Comparison of ENCODE assay signal across 2 cellular contexts in the genomic region with DNA sequence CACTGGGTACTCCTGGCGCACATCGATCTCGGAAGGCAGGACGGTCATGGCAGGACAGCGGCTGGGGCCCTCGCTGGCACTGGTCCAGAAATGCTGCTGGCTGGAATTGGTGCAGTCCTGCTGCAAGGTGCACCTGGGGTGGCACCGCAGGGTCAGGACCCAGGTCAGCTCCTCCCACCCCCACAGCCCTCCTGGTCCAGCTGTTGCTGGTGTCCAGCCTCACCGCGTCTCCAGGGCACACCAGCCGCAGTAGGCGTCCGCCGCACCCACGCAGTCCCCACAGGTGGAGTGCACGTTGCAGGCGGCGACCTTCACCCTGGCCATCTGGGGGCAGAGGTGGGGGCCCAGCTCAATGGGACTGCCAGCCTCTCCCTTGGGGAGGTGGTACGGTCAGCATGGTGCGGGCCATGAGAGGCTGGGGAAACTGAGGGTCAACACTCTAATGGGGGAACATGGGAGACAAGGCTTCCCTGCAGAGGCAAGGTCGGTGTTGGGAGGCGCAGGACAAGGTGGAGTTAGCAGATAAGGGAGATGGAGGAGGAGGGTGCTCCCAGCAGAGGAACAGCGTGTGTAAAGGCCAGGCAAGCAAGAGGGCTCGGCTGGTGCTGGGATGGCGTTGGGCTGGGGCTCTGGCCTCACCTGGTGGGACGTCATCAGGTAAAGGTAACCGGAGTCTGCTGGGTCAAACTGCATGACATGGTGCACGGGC.
A peak's percentile ranks its signal among the peaks of the same experiment; 100 is the strongest.
TF ChIP-seq lines count a peak whose summit lies in the region.

No MANE protein-coding gene starts in this region.

TF ChIP-seq in Ishikawa, 13 proteins besides CTCF, POLR2A, EP300 and RAD21:
- TF ChIP-seq TAF1 (IDR thresholded peaks at IDR 0.05; ENCODE audit: low read depth), result no peak
- TF ChIP-seq USF1 (IDR thresholded peaks at IDR 0.05), result no peak
- TF ChIP-seq REST (IDR thresholded peaks at IDR 0.05; ENCODE audit: low read depth), result peak; percentile 59
- no peak for TF ChIP-seq TCF12 (IDR thresholded peaks at IDR 0.05; ENCODE audit: low read depth)

TF ChIP-seq in K562, 482 proteins besides CTCF, POLR2A, EP300 and RAD21:
- TF ChIP-seq NCOA6 (IDR thresholded peaks at IDR 0.05) (no peak), SMARCE1 (IDR thresholded peaks at IDR 0.05) (0 out of 2 replicates have a peak, but pooled peaks have one; percentile 39), TAL1 (IDR thresholded peaks at IDR 0.05) (peak; percentile 78), KLF13 (tag; IDR thresholded peaks at IDR 0.05; ENCODE audit: borderline replicate concordance, low read depth) (no peak), CXXC5 (CRISPR knock-in tag; IDR thresholded peaks at IDR 0.05) (peak; percentile 46), ARID1B (IDR thresholded peaks at IDR 0.05) (peak; percentile 91), DPF2 (IDR thresholded peaks at IDR 0.05) (peak; percentile 78), SMARCA4 (IDR thresholded peaks at IDR 0.05) (peak; percentile 56), NCOR1 (IDR thresholded peaks at IDR 0.05) (peak; percentile 47; the same call in 1 of the 2 replicates), ZNF347 (CRISPR knock-in tag; IDR thresholded peaks at IDR 0.05; ENCODE audit: low read depth) (no peak), CBFA2T3 (IDR thresholded peaks at IDR 0.05) (peak; percentile 86), ZBTB43 (CRISPR knock-in tag; IDR thresholded peaks at IDR 0.05) (no peak), ZBTB2 (IDR thresholded peaks at IDR 0.05) (peak; percentile 32; the same call in 1 of the 2 replicates), MAX (CRISPR knock-in tag; IDR thresholded peaks at IDR 0.05) (peak; percentile 52), HDAC1 (IDR thresholded peaks at IDR 0.05) (0 out of 4 replicates have a peak, but pooled peaks of 1 of the 2 experiments have one; percentile 42), PYGO2 (tag; IDR thresholded peaks at IDR 0.05) (no peak), ZBTB33 (CRISPR knock-in tag; IDR thresholded peaks at IDR 0.05) (peak; percentile 93), GTF2E2 (tag; IDR thresholded peaks at IDR 0.05) (no peak), RCOR1 (IDR thresholded peaks at IDR 0.05; ENCODE audit: borderline replicate concordance in 1 of 2, low read depth in 2 of 2, low read length in 2 of 2) (0 out of 4 replicates have a peak, but pooled peaks of 1 of the 2 experiments have one; percentile 46), TEAD4 (IDR thresholded peaks at IDR 0.05; ENCODE audit: low read length) (peak; percentile 47; the same call in 1 of the 2 replicates), TEAD4 (CRISPR knock-in tag; IDR thresholded peaks at IDR 0.05; ENCODE audit: borderline replicate concordance) (no peak), ZNF263 (CRISPR knock-in tag; IDR thresholded peaks at IDR 0.05; ENCODE audit: borderline replicate concordance) (peak; percentile 97), ATF7 (IDR thresholded peaks at IDR 0.05) (no peak), MTA2 (IDR thresholded peaks at IDR 0.05; ENCODE audit: low read depth) (peak; percentile 72), TRIM24 (IDR thresholded peaks at IDR 0.05) (0 out of 4 replicates have a peak, but pooled peaks of 1 of the 2 experiments have one; percentile 57), EHMT2 (IDR thresholded peaks at IDR 0.05) (peak; percentile 85), TCF3 (CRISPR knock-in tag; IDR thresholded peaks at IDR 0.05) (peak; percentile 91), CTBP1 (IDR thresholded peaks at IDR 0.05; ENCODE audit: borderline replicate concordance) (peak; percentile 32; the same call in 1 of the 2 replicates), MTA3 (IDR thresholded peaks at IDR 0.05; ENCODE audit: borderline replicate concordance) (no peak), EGR1 (conservative IDR thresholded peaks at IDR 0.05) (peak; percentile 66), CBFA2T2 (conservative IDR thresholded peaks at IDR 0.05) (peak; percentile 60), CGGBP1 (CRISPR knock-in tag; IDR thresholded peaks at IDR 0.05) (no peak), NFIC (IDR thresholded peaks at IDR 0.05) (peak; percentile 89), NRF1 (conservative IDR thresholded peaks at IDR 0.05 in 1 of 2, IDR thresholded peaks at IDR 0.05 in 1 of 2) (0 out of 4 replicates have a peak, but pooled peaks of 1 of the 2 experiments have one; percentile 17), ZFP36 (IDR thresholded peaks at IDR 0.05; ENCODE audit: low read depth, low read length, partially characterized antibody) (peak; percentile 85), GATA2 (CRISPR knock-in tag; IDR thresholded peaks at IDR 0.05) (peak; percentile 47; the same call in 1 of the 2 replicates), GABPA (tag; conservative IDR thresholded peaks at IDR 0.05; ENCODE audit: low read depth) (no peak)
- TF ChIP-seq, protein P1, sequence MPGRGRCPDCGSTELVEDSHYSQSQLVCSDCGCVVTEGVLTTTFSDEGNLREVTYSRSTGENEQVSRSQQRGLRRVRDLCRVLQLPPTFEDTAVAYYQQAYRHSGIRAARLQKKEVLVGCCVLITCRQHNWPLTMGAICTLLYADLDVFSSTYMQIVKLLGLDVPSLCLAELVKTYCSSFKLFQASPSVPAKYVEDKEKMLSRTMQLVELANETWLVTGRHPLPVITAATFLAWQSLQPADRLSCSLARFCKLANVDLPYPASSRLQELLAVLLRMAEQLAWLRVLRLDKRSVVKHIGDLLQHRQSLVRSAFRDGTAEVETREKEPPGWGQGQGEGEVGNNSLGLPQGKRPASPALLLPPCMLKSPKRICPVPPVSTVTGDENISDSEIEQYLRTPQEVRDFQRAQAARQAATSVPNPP (IDR thresholded peaks at IDR 0.05; ENCODE audit: borderline replicate concordance, insufficient read depth, insufficient read length), result no peak
- TF ChIP-seq, protein P2, sequence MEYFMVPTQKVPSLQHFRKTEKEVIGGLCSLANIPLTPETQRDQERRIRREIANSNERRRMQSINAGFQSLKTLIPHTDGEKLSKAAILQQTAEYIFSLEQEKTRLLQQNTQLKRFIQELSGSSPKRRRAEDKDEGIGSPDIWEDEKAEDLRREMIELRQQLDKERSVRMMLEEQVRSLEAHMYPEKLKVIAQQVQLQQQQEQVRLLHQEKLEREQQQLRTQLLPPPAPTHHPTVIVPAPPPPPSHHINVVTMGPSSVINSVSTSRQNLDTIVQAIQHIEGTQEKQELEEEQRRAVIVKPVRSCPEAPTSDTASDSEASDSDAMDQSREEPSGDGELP (CRISPR knock-in tag; IDR thresholded peaks at IDR 0.05; ENCODE audit: borderline replicate concordance), result peak; percentile 67; the same call in 1 of the 2 replicates
- TF ChIP-seq, protein P3, sequence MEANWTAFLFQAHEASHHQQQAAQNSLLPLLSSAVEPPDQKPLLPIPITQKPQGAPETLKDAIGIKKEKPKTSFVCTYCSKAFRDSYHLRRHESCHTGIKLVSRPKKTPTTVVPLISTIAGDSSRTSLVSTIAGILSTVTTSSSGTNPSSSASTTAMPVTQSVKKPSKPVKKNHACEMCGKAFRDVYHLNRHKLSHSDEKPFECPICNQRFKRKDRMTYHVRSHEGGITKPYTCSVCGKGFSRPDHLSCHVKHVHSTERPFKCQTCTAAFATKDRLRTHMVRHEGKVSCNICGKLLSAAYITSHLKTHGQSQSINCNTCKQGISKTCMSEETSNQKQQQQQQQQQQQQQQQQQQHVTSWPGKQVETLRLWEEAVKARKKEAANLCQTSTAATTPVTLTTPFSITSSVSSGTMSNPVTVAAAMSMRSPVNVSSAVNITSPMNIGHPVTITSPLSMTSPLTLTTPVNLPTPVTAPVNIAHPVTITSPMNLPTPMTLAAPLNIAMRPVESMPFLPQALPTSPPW (CRISPR knock-in tag; IDR thresholded peaks at IDR 0.05), result no peak
TF ChIP-seq in K562: peak in this region for 27.
